ENCODE assay signal across 7 cellular contexts in the genomic region with DNA sequence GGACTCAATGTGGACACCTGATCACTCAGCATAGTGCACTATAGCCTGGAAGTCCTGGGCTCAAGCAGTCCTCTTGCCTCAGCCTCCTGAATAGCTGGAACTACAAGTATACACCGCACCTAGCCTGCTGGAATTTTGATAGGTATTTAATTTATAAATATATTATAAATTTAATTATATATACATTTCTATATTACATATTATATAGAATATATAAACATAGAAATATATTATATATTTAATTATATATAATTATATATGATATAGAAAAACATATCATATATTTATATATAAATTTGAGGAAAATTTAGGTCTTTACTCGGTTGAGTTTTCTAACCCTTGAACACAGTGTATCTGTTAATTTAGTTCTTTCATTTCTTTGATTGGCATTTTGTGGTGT.
"Had no signal": no experiment of that assay in that cellular context is flagged by ENCODE, and none has a peak within 500 bp of the region (broad histone marks: within the 10 kb centered on the region; RNA-seq: fewer than 3 reads in every experiment).

No MANE protein-coding gene starts in this region.

- H3K27ac Mint-ChIP-seq: GM23338, H9 had no signal

- H3K4me3 Mint-ChIP-seq: GM23338, H9 had no signal

- H2AFZ ChIP-seq: GM23338 had no signal

- DNase-seq: H9, HCEC 1CT, IMR-90 had no signal

- H3K4me3 ChIP-seq: GM23338, K562 had no signal

- ATAC-seq: GM23338, K562 had no signal

- H3K9me3 Mint-ChIP-seq: H9 had no signal

- FAIRE-seq: H54, HTR-8/SVneo, K562 had no signal

- H3K4me2 ChIP-seq: GM23338 had no signal
